29 cellular contexts compared by ENCODE assay signal in genomic region chr13:52669677-52670076, GRCh38. TPM values are rescaled to one million over a fixed set of nuclear protein-coding genes. Genes with fewer than 3 reads are reported as not detected.
DNase-seq lines count a peak whose midpoint lies in the region; ATAC-seq, FAIRE-seq and TF ChIP-seq lines count a peak whose summit lies in the region.
"Had no signal": no experiment of that assay in that cellular context is flagged by ENCODE, and none has a peak within 500 bp of the region (broad histone marks: within the 10 kb centered on the region; RNA-seq: fewer than 3 reads in every experiment).

No MANE protein-coding gene starts in this region.

- no peaks in the 10 kb centered on the region for H3K79me2 ChIP-seq in KMS-11 (ENCODE audit: insufficient read depth, low read depth)
- H3K79me2 ChIP-seq in GM12878 (ENCODE audit: control insufficient read depth, insufficient read depth, low read length), result no peaks in the 10 kb centered on the region; the same call in 1 of the 2 replicates
- peaks cover 12% of the 10 kb centered on the region for H3K79me2 ChIP-seq in osteoblast (ENCODE audit: insufficient read depth, low read length)
- H3K79me2 ChIP-seq: parathyroid adenoma had no signal

- intact Hi-C loops in GM12878 (cut with micrococcal nuclease; ENCODE audit: unreplicated experiment), result loop anchor here (5.0 kb wide), 1 partner anchor 298 kb away; no protein-coding TSS in a partner anchor

- RAD21 ChIA-PET in GM12878 (lab: Charles Lee; ENCODE audit: unreplicated experiment), result interaction anchor here (1.0 to 1.2 kb wide), 2 partner anchors 56 to 140 kb away, joined by 4 to 5 read pairs; no protein-coding TSS in a partner anchor

- no peaks in the 10 kb centered on the region for H3K27me3 ChIP-seq in KMS-11 (ENCODE audit: insufficient read depth, low read depth)
- H3K27me3 ChIP-seq in GM12878 (replicated peaks in 1 of 2; ENCODE audit: control insufficient read depth in 2 of 2, insufficient read depth in 2 of 2, low read length in 1 of 2), result no peaks in the 10 kb centered on the region
- no peaks in the 10 kb centered on the region for H3K27me3 ChIP-seq in osteoblast (ENCODE audit: insufficient read depth, low read length)
- H3K27me3 ChIP-seq: colonic mucosa, vagina had no signal

- POLR2A ChIA-PET in GM12878 (lab: Charles Lee), result no interaction called here

- H3K4me3 ChIP-seq in KMS-11 (IDR thresholded peaks at IDR 0.05; ENCODE audit: insufficient read depth, low read depth, low read length) (no peak overlapping the region), GM12878 (no peak overlapping the region), osteoblast (ENCODE audit: insufficient read depth, low read length) (no peak overlapping the region)
- H3K4me3 ChIP-seq: colonic mucosa, thoracic aorta, vagina had no signal

- H3K9ac ChIP-seq in KMS-11, result no peak overlapping the region
- no peak overlapping the region for H3K9ac ChIP-seq in GM12878 (ENCODE audit: control insufficient read depth, insufficient read depth, low read length)
- H3K9ac ChIP-seq: parathyroid adenoma had no signal

- DNase-seq in GM12878 (ENCODE audit: low read depth, low spot score), result no peak
- no peak for DNase-seq in osteoblast (ENCODE audit: insufficient read length, low spot score, missing footprints)
- no peak for DNase-seq in stimulated activated CD4-positive, alpha-beta T cell treated with anti-CD3 and anti-CD28 coated beads, Interleukin-4, amount 100 ng/mL, for 4 hours
- DNase-seq: activated CD4-positive, alpha-beta T cell treated with anti-CD3 and anti-CD28 coated beads, Interleukin-2, amount 10 ng/mL, durations not matched to agents 7 days and 5 days; activated gamma-delta T cell; activated naive CD8-positive, alpha-beta T cell treated with anti-CD3 and anti-CD28 coated beads for 36 hours; activated T-cell treated with anti-CD3 and anti-CD28 coated beads, Interleukin-2, amount 50 U/mL, for 4 hours; aorta; Caco-2; colonic mucosa; effector CD4-positive, alpha-beta T cell; NCI-H1417; NCI-H2029; NCI-H226; NCI-H526 treated with DMSO at 0.1 percent for 48 hours; Right ventricle myocardium superior; small intestine; stimulated activated CD4-positive, alpha-beta T cell treated with anti-CD3 and anti-CD28 coated beads, Interleukin-1b, Interleukin-23, amount 100 ng/mL, for 48 hours; stimulated activated naive CD8-positive, alpha-beta T cell treated with anti-CD3 and anti-CD28 coated beads, Interleukin-15, amount 100 ng/mL, for 72 hours; T-helper 9 cell; WERI-Rb-1 had no signal

- H4K20me1 ChIP-seq in KMS-11 (ENCODE audit: insufficient read depth) (no peaks in the 10 kb centered on the region), GM12878 (ENCODE audit: control insufficient read depth, insufficient read depth) (no peaks in the 10 kb centered on the region), osteoblast (ENCODE audit: insufficient read depth, low read length) (peaks cover 2% of the 10 kb centered on the region)

- no peak for ATAC-seq in GM12878
- no peak for ATAC-seq in HG02642 (IDR thresholded peaks at IDR 0.05; ENCODE audit: poor library complexity, unreplicated experiment)
- ATAC-seq in GM21786 (IDR thresholded peaks at IDR 0.05; ENCODE audit: unreplicated experiment), result no peak
- ATAC-seq: activated T-cell treated with anti-CD3 and anti-CD28 coated beads, Interleukin-2, amount 50 U/mL, for 4 hours; stimulated activated naive CD8-positive, alpha-beta T cell treated with anti-CD3 and anti-CD28 coated beads, Interleukin-15, amount 100 ng/mL, for 72 hours had no signal

- no peak overlapping the region for H3K27ac ChIP-seq in C4-2B
- H3K27ac ChIP-seq in KMS-11, result no peak overlapping the region
- H3K27ac ChIP-seq in GM12878 (ENCODE audit: control insufficient read depth, insufficient read depth), result no peak overlapping the region
- no peak overlapping the region for H3K27ac ChIP-seq in osteoblast (ENCODE audit: low read depth, low read length)
- H3K27ac ChIP-seq: colonic mucosa, parathyroid adenoma, thoracic aorta, vagina, WERI-Rb-1 had no signal

- no peak for TF ChIP-seq EP300 in GM12878 (IDR thresholded peaks at IDR 0.05; ENCODE audit: borderline replicate concordance in 1 of 2, control insufficient read depth in 1 of 2, low read depth in 2 of 2, low read length in 2 of 2)

- in situ Hi-C loops in GM12878 (cut with MboI), result loop anchor here (5.0 to 10.0 kb wide), 2 partner anchors 138 to 295 kb away; no protein-coding TSS in a partner anchor

- no peak for TF ChIP-seq POLR2A in GM12878 (IDR thresholded peaks at IDR 0.05; ENCODE audit: low read depth, low read length)

- CTCF ChIA-PET in GM12878 (lab: Yijun Ruan, JAX), result interaction anchor here (0.7 to 3.7 kb wide), 4 partner anchors 20 to 139 kb away, joined by 3 to 17 read pairs (median 6); no protein-coding TSS in a partner anchor

- H3K36me3 ChIP-seq in KMS-11 (ENCODE audit: insufficient read depth) (no peaks in the 10 kb centered on the region), GM12878 (ENCODE audit: control insufficient read depth in 2 of 2, insufficient read depth in 2 of 2, low read length in 1 of 2) (peaks cover 3 to 32% of the 10 kb centered on the region in 2 experiments), osteoblast (ENCODE audit: insufficient read depth, low read length) (peaks cover 49% of the 10 kb centered on the region)
- H3K36me3 ChIP-seq: colonic mucosa, WERI-Rb-1 had no signal

- TF ChIP-seq RAD21 in GM12878 (IDR thresholded peaks at IDR 0.05; ENCODE audit: insufficient read depth, low read depth, low read length), result 0 out of 2 replicates have a peak, but pooled peaks have one; percentile 1

- SMC1A ChIA-PET in GM12878 (lab: Charles Lee; ENCODE audit: uncharacterized antibody, unreplicated experiment), result interaction anchor here (0.7 to 1.2 kb wide), 3 partner anchors 67 to 140 kb away, joined by 3 read pairs; no protein-coding TSS in a partner anchor

- FAIRE-seq in GM12878 (lab: Jason Lieb, UNC), result no peak
- FAIRE-seq: H1, small intestine had no signal

- no peak overlapping the region for H2AFZ ChIP-seq in KMS-11 (ENCODE audit: low read depth)
- H2AFZ ChIP-seq in GM12878 (ENCODE audit: control insufficient read depth, low read depth, low read length), result no peak overlapping the region
- H2AFZ ChIP-seq in osteoblast (ENCODE audit: low read length), result no peak overlapping the region
- H2AFZ ChIP-seq: parathyroid adenoma had no signal

- WGBS in GM12878 (ENCODE audit: insufficient coverage, insufficient replicate concordance, low lambda C conversion rate, missing lambda C conversion rate), result 100% methylated on average over 2 of the region's 2 CpGs

- H3K4me1 ChIP-seq in KMS-11 (ENCODE audit: low read depth, poor library complexity, severe bottlenecking), result peaks cover 6% of the 10 kb centered on the region
- H3K4me1 ChIP-seq in GM12878 (ENCODE audit: control insufficient read depth, insufficient read depth, low read length), result no peaks in the 10 kb centered on the region
- H3K4me1 ChIP-seq in osteoblast (ENCODE audit: insufficient read depth, low read length), result no peaks in the 10 kb centered on the region
- H3K4me1 ChIP-seq: Caco-2, colonic mucosa, vagina had no signal

- peak; percentile 34 for TF ChIP-seq CTCF in C4-2B (conservative IDR thresholded peaks at IDR 0.05)
- peak; percentile 36 for TF ChIP-seq CTCF in KMS-11 (conservative IDR thresholded peaks at IDR 0.05; ENCODE audit: low read depth, low read length)
- TF ChIP-seq CTCF in GM12878 (IDR thresholded peaks at IDR 0.05 in 2 of 3, conservative IDR thresholded peaks at IDR 0.05 in 1 of 3; ENCODE audit: control insufficient read depth in 2 of 3, extremely low read depth in 1 of 3, insufficient read depth in 1 of 3, low read depth in 3 of 3, low read length in 3 of 3), result no peak
- peak; percentile 18 for TF ChIP-seq CTCF in osteoblast (IDR thresholded peaks at IDR 0.05; ENCODE audit: extremely low read depth, low read depth, low read length)

- BruUV-seq in GM12878 (replicated peaks; lab: Mats Ljungman, UMichigan), result no TSS peak

- H3K9me3 ChIP-seq in GM12878 (replicated peaks; ENCODE audit: control insufficient read depth, insufficient read depth, low read length) (no peaks in the 10 kb centered on the region), osteoblast (ENCODE audit: low read depth, low read length) (no peaks in the 10 kb centered on the region)
- H3K9me3 ChIP-seq: Caco-2, colonic mucosa, thoracic aorta, vagina had no signal

- H3K4me2 ChIP-seq in KMS-11 (no peak overlapping the region), GM12878 (ENCODE audit: control insufficient read depth, insufficient read depth) (no peak overlapping the region), osteoblast (ENCODE audit: insufficient read depth, low read length) (no peak overlapping the region)

RNA-seq across cellular contexts. Expression of gene SUGT1, which starts 17.0 kb away (rescaled TPM):
- total RNA-seq in GM12878 (2013; cell fraction: nucleolus; rRNA removed), result 54.3 and 55.7 TPM in 2 replicates
- total RNA-seq in GM12878 (2014; rRNA removed) (46.7 and 48.0 TPM in 2 replicates), GM12878 (2014; rRNA removed; fragmentation: Illumina TruSeq; extraction: Trizol) (73.7 and 77.5 TPM in 2 replicates), GM12878 (2021) (60.8 and 65.6 TPM in 2 replicates), osteoblast (30.4 and 30.9 TPM in 2 replicates)
- 24.4 TPM for polyA plus RNA-seq in GM12878 (2011; ENCODE audit: low read depth)
- polyA plus RNA-seq in GM12878 (2011; rRNA removed) (72.6 and 117 TPM in 2 replicates), GM12878 (2014; fragmentation: Illumina TruSeq; extraction: Trizol) (77.0 and 85.5 TPM in 2 replicates), GM12878 (2014; fragmentation: Nextera tagmentation; extraction: Ambion mirVana) (10 to 100 TPM; 82.5 to 85.6 TPM), GM12878 (2014; rRNA removed) (55.3 and 60.6 TPM in 2 replicates), GM12878 (2016; fragmentation: Nextera tagmentation; extraction: Ambion mirVana) (100 to 1,000 TPM; 119 to 122 TPM)
- 24.2 and 27.9 TPM in 2 replicates for polyA plus RNA-seq in GM12878 (2011; cell fraction: cytosol; rRNA removed)
- polyA plus RNA-seq in GM12878 (2011; cell fraction: nucleus; rRNA removed), result 19.8 and 29.8 TPM in 2 replicates
- 43.0 and 50.6 TPM in 2 replicates for polyA plus RNA-seq in GM12878 (2012)
- polyA minus RNA-seq in GM12878 (2011; rRNA and poly(A)+ RNA removed), result 22.3 and 23.6 TPM in 2 replicates
- polyA minus RNA-seq in GM12878 (2011; cell fraction: cytosol; rRNA and poly(A)+ RNA removed), result 12.2 and 12.8 TPM in 2 replicates
- polyA minus RNA-seq in GM12878 (2011; cell fraction: nucleus; rRNA and poly(A)+ RNA removed), result 21.8 and 35.0 TPM in 2 replicates

RNA-seq across cellular contexts. Expression of gene HNRNPA1L2, which starts 27.4 kb away (rescaled TPM):
- total RNA-seq in GM12878 (2013; cell fraction: nucleolus; rRNA removed), result 8.8 and 9.5 TPM in 2 replicates
- total RNA-seq in GM12878 (2014; rRNA removed) (3.3 and 4.0 TPM in 2 replicates), GM12878 (2014; rRNA removed; fragmentation: Illumina TruSeq; extraction: Trizol) (6.0 and 6.1 TPM in 2 replicates), GM12878 (2021) (6.2 and 6.9 TPM in 2 replicates), osteoblast (2.9 and 3.6 TPM in 2 replicates)
- 12.0 TPM for polyA plus RNA-seq in GM12878 (2011; ENCODE audit: low read depth)
- polyA plus RNA-seq in GM12878 (2011; rRNA removed) (10.5 and 13.3 TPM in 2 replicates), GM12878 (2014; fragmentation: Illumina TruSeq; extraction: Trizol) (12.0 and 18.5 TPM in 2 replicates), GM12878 (2014; fragmentation: Nextera tagmentation; extraction: Ambion mirVana) (1 to 10 TPM; 5.8 to 8.0 TPM), GM12878 (2014; rRNA removed) (7.5 and 9.0 TPM in 2 replicates), GM12878 (2016; fragmentation: Nextera tagmentation; extraction: Ambion mirVana) (10 to 100 TPM in 1 of 2 experiments, 1 to 10 TPM in 1; 8.3 to 10.2 TPM)
- polyA plus RNA-seq in GM12878 (2011; cell fraction: cytosol; rRNA removed), result 4.5 and 4.6 TPM in 2 replicates
- 11.5 and 11.6 TPM in 2 replicates for polyA plus RNA-seq in GM12878 (2011; cell fraction: nucleus; rRNA removed)
- polyA plus RNA-seq in GM12878 (2012), result 11.6 and 17.3 TPM in 2 replicates
- polyA minus RNA-seq in GM12878 (2011; rRNA and poly(A)+ RNA removed), result 4.3 and 7.5 TPM in 2 replicates
- polyA minus RNA-seq in GM12878 (2011; cell fraction: cytosol; rRNA and poly(A)+ RNA removed), result 1.1 and 1.2 TPM in 2 replicates
- polyA minus RNA-seq in GM12878 (2011; cell fraction: nucleus; rRNA and poly(A)+ RNA removed), result 2.9 and 5.5 TPM in 2 replicates

Comparison
In these comparisons a context has a peak if more than half of its experiments do, and no peak if none do; other contexts are left out.
1. CTCF ChIP-seq: peak in C4-2B (single experiment), KMS-11 (single experiment) and osteoblast (single experiment); none in GM12878 (0 of 3).